ENCODE assay signal across 8 cellular contexts in the genomic region with DNA sequence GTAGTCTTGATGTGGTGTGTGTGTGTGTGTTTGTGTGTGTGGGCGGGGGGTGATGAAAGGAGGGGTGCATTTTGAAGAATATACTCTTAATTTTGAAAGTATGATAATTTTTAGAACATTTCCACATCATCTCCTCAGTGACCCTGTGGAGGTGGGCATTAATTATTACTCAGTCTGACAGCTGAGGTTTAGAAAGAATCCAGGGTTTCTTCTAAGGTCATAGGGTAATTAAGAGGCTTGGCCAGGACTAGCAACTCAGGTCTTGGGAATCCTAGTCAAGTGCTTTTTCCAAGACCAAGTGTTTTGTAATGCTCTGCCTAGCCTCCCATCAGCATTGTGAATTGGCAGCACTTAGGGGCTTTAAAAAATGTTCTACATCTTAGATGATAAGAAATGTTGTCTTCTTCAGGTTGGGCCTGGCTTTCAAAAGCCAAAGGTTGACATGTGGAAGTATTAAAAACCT.
DNase-seq lines count a peak whose midpoint lies in the region; ATAC-seq, FAIRE-seq and TF ChIP-seq lines count a peak whose summit lies in the region.

No MANE protein-coding gene starts in this region.

- no peaks in the 10 kb centered on the region for H3K9me3 Mint-ChIP-seq in CD4-positive, alpha-beta T cell

- peaks cover 33% of the 10 kb centered on the region for H3K36me3 Mint-ChIP-seq in CD4-positive, alpha-beta T cell (ENCODE audit: low read depth)

- CTCF ChIA-PET in CD4-positive, alpha-beta T cell (lab: Charles Lee): interaction anchor here (1.0 to 3.5 kb wide), 5 partner anchors 18 to 60 kb away, joined by 3 to 25 read pairs (median 6); no protein-coding TSS in a partner anchor
- CTCF ChIA-PET in PC-3 (lab: Charles Lee): no interaction called here

- no peaks in the 10 kb centered on the region for H3K9me3 ChIP-seq in CD4-positive, alpha-beta T cell (ENCODE audit: control insufficient read depth, low read length)
- H3K9me3 ChIP-seq in PC-3 (ENCODE audit: low read length) (no peaks in the 10 kb centered on the region), esophagus (ENCODE audit: control insufficient read depth in 2 of 2, insufficient read depth in 1 of 2, low read depth in 1 of 2, low read length in 1 of 2) (no peaks in the 10 kb centered on the region), osteoblast (ENCODE audit: low read depth, low read length) (no peaks in the 10 kb centered on the region)

- peak overlapping the region; percentile 78; the same call in 1 of the 2 replicates for H3K4me3 ChIP-seq in PC-3 (ENCODE audit: low read length)
- no peak overlapping the region for H3K4me3 ChIP-seq in esophagus (ENCODE audit: low read depth in 1 of 2, low read length in 2 of 2)
- no peak overlapping the region for H3K4me3 ChIP-seq in osteoblast (ENCODE audit: insufficient read depth, low read length)

- H3K79me2 ChIP-seq in PC-3 (ENCODE audit: low read length) (peaks cover 50% of the 10 kb centered on the region), osteoblast (ENCODE audit: insufficient read depth, low read length) (peaks cover 62% of the 10 kb centered on the region)

- POLR2A ChIA-PET in CD4-positive, alpha-beta T cell (lab: Charles Lee): interaction anchor here (1.2 to 4.0 kb wide), 2 partner anchors 40 to 62 kb away, joined by 3 to 39 read pairs; no protein-coding TSS in a partner anchor
- POLR2A ChIA-PET in PC-3 (lab: Charles Lee; ENCODE audit: unreplicated experiment): no interaction called here

- no peak overlapping the region for H3K27ac ChIP-seq in CD4-positive, alpha-beta T cell (ENCODE audit: low read depth, low read length)
- H3K27ac ChIP-seq in PC-3 (ENCODE audit: low read length) (peak overlapping the region; percentile 96), esophagus (ENCODE audit: low read depth in 2 of 2, low read length in 1 of 2) (peak overlapping the region; percentile 6 to 67), osteoblast (ENCODE audit: low read depth, low read length) (peak overlapping the region; percentile 97)

- BruUV-seq in PC-3 (replicated peaks; lab: Mats Ljungman, UMichigan): no TSS peak

- H3K9me2 ChIP-seq in PC-3 (replicated peaks; ENCODE audit: low read length): no peaks in the 10 kb centered on the region

- no peak overlapping the region for H2AFZ ChIP-seq in PC-3 (ENCODE audit: low read length)
- H2AFZ ChIP-seq in osteoblast (ENCODE audit: low read length): no peak overlapping the region

- TF ChIP-seq CTCF in CD4-positive, alpha-beta T cell (IDR thresholded peaks at IDR 0.05): no peak
- TF ChIP-seq CTCF in PC-3 (conservative IDR thresholded peaks at IDR 0.05; ENCODE audit: low read depth, low read length) (no peak), osteoblast (IDR thresholded peaks at IDR 0.05; ENCODE audit: extremely low read depth, low read depth, low read length) (no peak), D721Med (IDR thresholded peaks at IDR 0.05; ENCODE audit: insufficient read depth, missing control alignments) (no peak)

- H3K4me1 Mint-ChIP-seq in CD4-positive, alpha-beta T cell (ENCODE audit: low read depth): peaks cover 59% of the 10 kb centered on the region

- peak overlapping the region; percentile 95 for H3K27ac Mint-ChIP-seq in CD4-positive, alpha-beta T cell

- no peaks in the 10 kb centered on the region for H3K27me3 Mint-ChIP-seq in CD4-positive, alpha-beta T cell

- FAIRE-seq in D721Med (lab: Jason Lieb, UNC): no peak

- H3K4me2 ChIP-seq in PC-3 (ENCODE audit: low read length) (peak overlapping the region; percentile 90), osteoblast (ENCODE audit: insufficient read depth, low read length) (peak overlapping the region; percentile 95)

- peak overlapping the region; percentile 89 for H3K4me3 Mint-ChIP-seq in CD4-positive, alpha-beta T cell

- DNase-seq in CD4-positive, alpha-beta T cell: no peak
- no peak for DNase-seq in PC-3
- DNase-seq in osteoblast (ENCODE audit: insufficient read length, low spot score, missing footprints): peak; percentile 73
- no peak for DNase-seq in NCI-H2029 treated with DMSO at 0.1 percent for 48 hours (lab: John Stamatoyannopoulos, UW)
- no peak for DNase-seq in D721Med (ENCODE audit: insufficient read length, low spot score)

- intact Hi-C loops in CD4-positive, alpha-beta T cell (cut with DNase I, micrococcal nuclease): loop anchor here (2.0 to 5.0 kb wide), 3 partner anchors 41 to 166 kb away; partner anchors contain the start of gene EML6 (in 1 of the 2)
- intact Hi-C loops in PC-3 (cut with micrococcal nuclease): no loop called here

- no peaks in the 10 kb centered on the region for H3F3A ChIP-seq in PC-3 (ENCODE audit: low read length, unreplicated experiment)

- H3K4me1 ChIP-seq in PC-3 (ENCODE audit: insufficient read depth, low read length) (peaks cover 31% of the 10 kb centered on the region), esophagus (ENCODE audit: control insufficient read depth in 2 of 2, insufficient read depth in 2 of 2, low read length in 1 of 2) (peaks cover 0 to 5% of the 10 kb centered on the region in 2 donors), osteoblast (ENCODE audit: insufficient read depth, low read length) (peaks cover 45% of the 10 kb centered on the region)

- WGBS in esophagus, 2 donors: 83 to 93% methylated on average over 1 of the region's 1 CpG

- no peak overlapping the region for H3K9ac ChIP-seq in PC-3 (ENCODE audit: low read length)

- H4K20me1 ChIP-seq in PC-3 (ENCODE audit: low read length): peaks cover 10% of the 10 kb centered on the region; the same call in 1 of the 2 replicates
- peaks cover 21% of the 10 kb centered on the region for H4K20me1 ChIP-seq in osteoblast (ENCODE audit: insufficient read depth, low read length)

- H3K36me3 ChIP-seq in PC-3 (ENCODE audit: low read depth, low read length) (no peaks in the 10 kb centered on the region), esophagus (ENCODE audit: control insufficient read depth in 2 of 2, insufficient read depth in 2 of 2, low read length in 1 of 2) (no peaks in the 10 kb centered on the region), osteoblast (ENCODE audit: insufficient read depth, low read length) (no peaks in the 10 kb centered on the region)

- ATAC-seq in CD4-positive, alpha-beta T cell (ENCODE audit: poor library complexity): no peak
- ATAC-seq in PC-3 (no peak), GM21528 (IDR thresholded peaks at IDR 0.05; ENCODE audit: low FRiP score, unreplicated experiment) (no peak), GM21717 (IDR thresholded peaks at IDR 0.05; ENCODE audit: unreplicated experiment) (no peak)

- no peaks in the 10 kb centered on the region for H3K27me3 ChIP-seq in CD4-positive, alpha-beta T cell (ENCODE audit: control insufficient read depth, insufficient read depth, low read length)
- no peaks in the 10 kb centered on the region for H3K27me3 ChIP-seq in PC-3 (ENCODE audit: low read length)
- H3K27me3 ChIP-seq in esophagus (ENCODE audit: control insufficient read depth in 1 of 2, insufficient read depth in 2 of 2, low read length in 2 of 2): no peaks in the 10 kb centered on the region
- H3K27me3 ChIP-seq in osteoblast (ENCODE audit: insufficient read depth, low read length): no peaks in the 10 kb centered on the region
